ENCODE assay signal across 10 cellular contexts in genomic region chr12:6905414-6906040, GRCh38. TPM values are rescaled to one million over a fixed set of nuclear protein-coding genes. Genes with fewer than 3 reads are reported as not detected.
DNase-seq lines count a peak whose midpoint lies in the region; ATAC-seq and TF ChIP-seq lines count a peak whose summit lies in the region.
"Had no signal": no experiment of that assay in that cellular context is flagged by ENCODE, and none has a peak within 500 bp of the region (broad histone marks: within the 10 kb centered on the region; RNA-seq: fewer than 3 reads in every experiment).

No MANE protein-coding gene starts in this region.

- H3K4me1 ChIP-seq in esophagus muscularis mucosa = peaks cover 5 to 18% (median 16%) of the 10 kb centered on the region in 4 donors
- peaks cover 8% of the 10 kb centered on the region for H3K4me1 ChIP-seq in rectal smooth muscle tissue (ENCODE audit: control insufficient read depth, insufficient read depth, low read length)

- peak overlapping the region; percentile 81 for H3K27ac ChIP-seq in CD4-positive, alpha-beta T cell (ENCODE audit: low read depth, low read length)
- H3K27ac ChIP-seq in esophagus muscularis mucosa (replicated peaks in 1 of 4) (peak overlapping the region; percentile 75 to 88 (median 82)), rectal smooth muscle tissue (ENCODE audit: low read depth, low read length) (no peak overlapping the region)

- TF ChIP-seq CTCF in CD4-positive, alpha-beta T cell (IDR thresholded peaks at IDR 0.05) = no peak
- TF ChIP-seq CTCF in NB4 (IDR thresholded peaks at IDR 0.05; ENCODE audit: low read depth, low read length) = no peak
- no peak for TF ChIP-seq CTCF in esophagus muscularis mucosa (IDR thresholded peaks at IDR 0.05)

- no peaks in the 10 kb centered on the region for H3K27me3 Mint-ChIP-seq in CD4-positive, alpha-beta T cell
- H3K27me3 Mint-ChIP-seq: IgD-negative memory B cell; natural killer cell treated with Interleukin-12 subunit alpha and Interleukin-12 subunit beta and Interleukin-15 and Interleukin-18, amount 100 ng/mL, for 72 hours had no signal

- no peak for TF ChIP-seq EP300 in esophagus muscularis mucosa (IDR thresholded peaks at IDR 0.05)

- intact Hi-C loops in CD4-positive, alpha-beta T cell (cut with DNase I, micrococcal nuclease) = loop anchor here (2.0 to 10.0 kb wide), 2 partner anchors 15 to 289 kb away; no protein-coding TSS in a partner anchor
- intact Hi-C loops in esophagus muscularis mucosa (cut with DNase I) = loop anchor here (5.0 kb wide), 1 partner anchor 43 kb away; no protein-coding TSS in a partner anchor

- no peak overlapping the region for H3K27ac Mint-ChIP-seq in CD4-positive, alpha-beta T cell
- H3K27ac Mint-ChIP-seq: IgD-negative memory B cell; natural killer cell treated with Interleukin-12 subunit alpha and Interleukin-12 subunit beta and Interleukin-15 and Interleukin-18, amount 100 ng/mL, for 72 hours had no signal

- H3K4me1 Mint-ChIP-seq in CD4-positive, alpha-beta T cell (ENCODE audit: low read depth) = no peaks in the 10 kb centered on the region

- no peak for DNase-seq in CD4-positive, alpha-beta T cell
- DNase-seq in NB4 (ENCODE audit: low read depth) (no peak), esophagus muscularis mucosa (ENCODE audit: extremely low spot score) (no peak), DMS153 treated with DMSO at 0.1 percent for 48 hours (lab: John Stamatoyannopoulos, UW; ENCODE audit: unreplicated experiment) (no peak), left lobe of liver (ENCODE audit: low spot score) (no peak)
- no peak for DNase-seq in activated CD4-positive, alpha-beta T cell treated with anti-CD3 and anti-CD28 coated beads, Interleukin-2, amount 50 U/mL, for 48 hours
- no peak for DNase-seq in stimulated activated naive CD8-positive, alpha-beta T cell treated with anti-CD3 and anti-CD28 coated beads, Interleukin-15, Interleukin-2, amounts not matched to agents 100 U/mL and 50 U/mL, for 24 hours

- CTCF ChIA-PET in CD4-positive, alpha-beta T cell (lab: Charles Lee) = interaction anchor here (1.1 to 5.6 kb wide), 8 partner anchors 14 to 56 kb away, joined by 3 to 43 read pairs (median 6); partner anchors contain the start of gene SPSB2

- no peak overlapping the region for H3K4me3 Mint-ChIP-seq in CD4-positive, alpha-beta T cell
- H3K4me3 Mint-ChIP-seq: IgD-negative memory B cell; natural killer cell treated with Interleukin-12 subunit alpha and Interleukin-12 subunit beta and Interleukin-15 and Interleukin-18, amount 100 ng/mL, for 72 hours had no signal

- H3K4me3 ChIP-seq in NB4 (ENCODE audit: low read depth, low read length) (peak overlapping the region; percentile 59), esophagus muscularis mucosa (peak overlapping the region; percentile 58 to 78 (median 66)), rectal smooth muscle tissue (ENCODE audit: low read length) (peak overlapping the region; percentile 99)

- H3K36me3 ChIP-seq in esophagus muscularis mucosa = peaks cover 0 to 17% (median 9%) of the 10 kb centered on the region in 4 donors
- no peaks in the 10 kb centered on the region for H3K36me3 ChIP-seq in rectal smooth muscle tissue (ENCODE audit: control insufficient read depth, insufficient read depth, low read length)

- H3K27me3 ChIP-seq in CD4-positive, alpha-beta T cell (ENCODE audit: control insufficient read depth, insufficient read depth, low read length) = no peaks in the 10 kb centered on the region
- no peaks in the 10 kb centered on the region for H3K27me3 ChIP-seq in esophagus muscularis mucosa
- H3K27me3 ChIP-seq in rectal smooth muscle tissue (ENCODE audit: control insufficient read depth, insufficient read depth, low read length) = no peaks in the 10 kb centered on the region

- no peaks in the 10 kb centered on the region for H3K9me3 ChIP-seq in CD4-positive, alpha-beta T cell (ENCODE audit: control insufficient read depth, low read length)
- no peaks in the 10 kb centered on the region for H3K9me3 ChIP-seq in esophagus muscularis mucosa

- H3K9ac ChIP-seq in rectal smooth muscle tissue (ENCODE audit: low read length) = no peak overlapping the region

- no peak for ATAC-seq in CD4-positive, alpha-beta T cell (ENCODE audit: poor library complexity)
- ATAC-seq in stimulated activated naive CD8-positive, alpha-beta T cell treated with anti-CD3 and anti-CD28 coated beads, Interleukin-15, Interleukin-2, amounts not matched to agents 100 U/mL and 50 U/mL, for 24 hours = no peak
- no peak for ATAC-seq in left lobe of liver

- TF ChIP-seq POLR2A in NB4 (IDR thresholded peaks at IDR 0.05; ENCODE audit: extremely low read depth, insufficient read length) (no peak), esophagus muscularis mucosa (IDR thresholded peaks at IDR 0.05; ENCODE audit: low read depth) (no peak)

- 69% methylated on average over 5 of the region's 5 CpGs for WGBS in esophagus muscularis mucosa

- no peaks in the 10 kb centered on the region for H3K9me3 Mint-ChIP-seq in CD4-positive, alpha-beta T cell
- H3K9me3 Mint-ChIP-seq: IgD-negative memory B cell; natural killer cell treated with Interleukin-12 subunit alpha and Interleukin-12 subunit beta and Interleukin-15 and Interleukin-18, amount 100 ng/mL, for 72 hours had no signal

- POLR2A ChIA-PET in CD4-positive, alpha-beta T cell (lab: Charles Lee) = interaction anchor here (0.8 to 3.0 kb wide), 6 partner anchors 8 to 46 kb away, joined by 3 to 15 read pairs (median 13); partner anchors contain the start of genes C12orf57, ENO2, PTPN6 and RNU7-1

- H3K36me3 Mint-ChIP-seq in CD4-positive, alpha-beta T cell (ENCODE audit: low read depth) = peaks cover 4% of the 10 kb centered on the region
- H3K36me3 Mint-ChIP-seq: natural killer cell treated with Interleukin-12 subunit alpha and Interleukin-12 subunit beta and Interleukin-15 and Interleukin-18, amount 100 ng/mL, for 72 hours had no signal

RNA-seq across cellular contexts. Expression of gene LRRC23, which starts 0.9 kb away (rescaled TPM):
- 1 to 10 TPM; 3.2 to 4.7 TPM for total RNA-seq in CD4-positive, alpha-beta T cell
- total RNA-seq in esophagus muscularis mucosa (10 to 100 TPM in 2 of 4 donors, 1 to 10 TPM in 2; 8.3 to 12.9 (median 11.0) TPM), left lobe of liver (1.9 TPM)

RNA-seq across cellular contexts. Expression of gene ENO2, which starts 8.9 kb away (rescaled TPM):
- 100 to 1,000 TPM in 1 of 2 experiments, 10 to 100 TPM in 1; 85.6 to 103 TPM for total RNA-seq in CD4-positive, alpha-beta T cell
- 10 to 100 TPM; 28.7 to 49.7 (median 40.0) TPM for total RNA-seq in esophagus muscularis mucosa
- total RNA-seq in left lobe of liver = 3.6 TPM

RNA-seq across cellular contexts. Expression of gene ATN1, which starts 22.2 kb away (rescaled TPM):
- 10 to 100 TPM; 28.7 to 29.6 TPM for total RNA-seq in CD4-positive, alpha-beta T cell
- total RNA-seq in esophagus muscularis mucosa = 100 to 1,000 TPM in 2 of 4 donors, 10 to 100 TPM in 2; 72.2 to 163 (median 92.4) TPM
- total RNA-seq in left lobe of liver = 22.0 TPM

RNA-seq across cellular contexts. Expression of gene SPSB2, which starts 32.4 kb away (rescaled TPM):
- 1 to 10 TPM; 3.2 to 3.3 TPM for total RNA-seq in CD4-positive, alpha-beta T cell
- 10 to 100 TPM in 2 of 4 donors, 1 to 10 TPM in 2; 4.2 to 10.8 (median 8.5) TPM for total RNA-seq in esophagus muscularis mucosa
- total RNA-seq in left lobe of liver = 4.7 TPM

RNA-seq across cellular contexts. Expression of gene RNU7-1, which starts 38.1 kb away (rescaled TPM):
- total RNA-seq in CD4-positive, alpha-beta T cell = not detected
- total RNA-seq in esophagus muscularis mucosa (not detected), left lobe of liver (not detected)
- total RNA-seq: natural killer cell treated with Interleukin-12 subunit alpha and Interleukin-12 subunit beta and Interleukin-15 and Interleukin-18, amount 100 ng/mL, for 72 hours had no signal
